ENCODE assay signal across 10 cellular contexts in the genomic region with DNA sequence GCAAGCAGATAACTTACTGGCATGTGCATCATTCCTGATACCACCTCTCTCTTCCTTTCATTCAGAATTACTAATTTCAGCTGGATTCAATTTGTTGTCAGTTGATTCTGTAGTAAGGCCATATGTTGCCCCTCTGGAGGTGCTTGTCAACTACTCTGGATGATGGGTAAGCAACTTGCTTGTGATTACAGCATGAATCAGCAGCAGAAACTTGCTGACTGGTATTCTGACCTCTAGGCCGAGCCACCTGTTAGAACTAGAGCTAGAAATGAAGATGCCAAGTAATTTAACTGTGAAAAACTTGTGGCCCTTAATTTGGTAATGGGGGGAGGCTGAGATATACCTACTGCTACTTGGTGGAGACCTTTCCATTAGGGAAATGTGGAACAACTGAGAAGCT. TPM values are rescaled to one million over a fixed set of nuclear protein-coding genes. Genes with fewer than 3 reads are reported as not detected.
A peak's percentile ranks its signal among the peaks of the same experiment; 100 is the strongest.
DNase-seq lines count a peak whose midpoint lies in the region; ATAC-seq and TF ChIP-seq lines count a peak whose summit lies in the region.
"Had no signal": no experiment of that assay in that cellular context is flagged by ENCODE, and none has a peak within 500 bp of the region (broad histone marks: within the 10 kb centered on the region; RNA-seq: fewer than 3 reads in every experiment).

No MANE protein-coding gene starts in this region.

- peak; percentile 16 for ATAC-seq in foreskin keratinocyte
- no peak for ATAC-seq in stimulated activated memory B cell treated with anti-CD40 and anti-IgM and Interleukin-4, amounts not matched to agents 10 μg/mL and 1 μg/mL and 100 μg/mL, for 72 hours
- ATAC-seq in GM21515 (IDR thresholded peaks at IDR 0.05; ENCODE audit: unreplicated experiment), result no peak

- no peaks in the 10 kb centered on the region for H3K27me3 Mint-ChIP-seq in activated T-helper 2 cell treated with anti-CD3 and anti-CD28 coated beads, Interferon-gamma antibody, Interleukin-2, Interleukin-4, amounts not matched to agents 10 μg/mL and 5 μg/mL and 100 μg/mL, durations not matched to agents 14 hours and 24 hours and 36 hours (ENCODE audit: low read depth)
- H3K27me3 Mint-ChIP-seq in stimulated activated memory B cell treated with anti-CD40 and anti-IgM and Interleukin-4, amounts not matched to agents 10 μg/mL and 1 μg/mL and 100 μg/mL, for 72 hours, result no peaks in the 10 kb centered on the region

- intact Hi-C loops in activated T-helper 2 cell treated with anti-CD3 and anti-CD28 coated beads, Interferon-gamma antibody, Interleukin-2, Interleukin-4, amounts not matched to agents 10 μg/mL and 5 μg/mL and 100 μg/mL, durations not matched to agents 14 hours and 24 hours and 36 hours (cut with micrococcal nuclease), result no loop called here

- no peak overlapping the region for H3K27ac ChIP-seq in foreskin keratinocyte

- H3K9me3 Mint-ChIP-seq in activated T-helper 2 cell treated with anti-CD3 and anti-CD28 coated beads, Interferon-gamma antibody, Interleukin-2, Interleukin-4, amounts not matched to agents 10 μg/mL and 5 μg/mL and 100 μg/mL, durations not matched to agents 14 hours and 24 hours and 36 hours, result no peaks in the 10 kb centered on the region
- H3K9me3 Mint-ChIP-seq in stimulated activated memory B cell treated with anti-CD40 and anti-IgM and Interleukin-4, amounts not matched to agents 10 μg/mL and 1 μg/mL and 100 μg/mL, for 72 hours, result no peaks in the 10 kb centered on the region

- H3K27ac Mint-ChIP-seq in activated T-helper 2 cell treated with anti-CD3 and anti-CD28 coated beads, Interferon-gamma antibody, Interleukin-2, Interleukin-4, amounts not matched to agents 10 μg/mL and 5 μg/mL and 100 μg/mL, durations not matched to agents 14 hours and 24 hours and 36 hours, result peak overlapping the region; percentile 28
- peak overlapping the region; percentile 77 for H3K27ac Mint-ChIP-seq in stimulated activated memory B cell treated with anti-CD40 and anti-IgM and Interleukin-4, amounts not matched to agents 10 μg/mL and 1 μg/mL and 100 μg/mL, for 72 hours

- H3K27me3 ChIP-seq in foreskin keratinocyte, result no peaks in the 10 kb centered on the region

- in situ Hi-C loops in G401 (cut with HindIII; ENCODE audit: low sequenced_read_pairs), result no loop called here

- peaks cover 47% of the 10 kb centered on the region for H3K4me1 Mint-ChIP-seq in activated T-helper 2 cell treated with anti-CD3 and anti-CD28 coated beads, Interferon-gamma antibody, Interleukin-2, Interleukin-4, amounts not matched to agents 10 μg/mL and 5 μg/mL and 100 μg/mL, durations not matched to agents 14 hours and 24 hours and 36 hours (ENCODE audit: low read depth)
- H3K4me1 Mint-ChIP-seq in stimulated activated memory B cell treated with anti-CD40 and anti-IgM and Interleukin-4, amounts not matched to agents 10 μg/mL and 1 μg/mL and 100 μg/mL, for 72 hours, result peaks cover 67% of the 10 kb centered on the region

- DNase-seq in activated CD4-positive, alpha-beta T cell treated with anti-CD3 and anti-CD28 coated beads for 48 hours, result peak; percentile 22
- no peak for DNase-seq in activated CD4-positive, alpha-beta T cell treated with anti-CD3 and anti-CD28 coated beads, Interleukin-2, amount 50 U/mL, for 4 hours
- no peak for DNase-seq in activated T-helper 2 cell treated with anti-CD3 and anti-CD28 coated beads, Interferon-gamma antibody, Interleukin-2, Interleukin-4, amounts not matched to agents 10 μg/mL and 5 μg/mL and 100 μg/mL, durations not matched to agents 14 hours and 24 hours and 36 hours (ENCODE audit: low spot score)
- no peak for DNase-seq in foreskin keratinocyte
- no peak for DNase-seq in G401 (ENCODE audit: low spot score)
- DNase-seq in SIG-M5 (lab: John Stamatoyannopoulos, UW), result no peak
- DNase-seq: activated CD8-positive, alpha-beta memory T cell treated with anti-CD3 and anti-CD28 coated beads for 24 hours; left cardiac atrium had no signal

- no peak for TF ChIP-seq CTCF in foreskin keratinocyte (conservative IDR thresholded peaks at IDR 0.05)

- H3K4me1 ChIP-seq in foreskin keratinocyte, result peaks cover 31% of the 10 kb centered on the region

- peaks cover 69% of the 10 kb centered on the region for H3K36me3 Mint-ChIP-seq in activated T-helper 2 cell treated with anti-CD3 and anti-CD28 coated beads, Interferon-gamma antibody, Interleukin-2, Interleukin-4, amounts not matched to agents 10 μg/mL and 5 μg/mL and 100 μg/mL, durations not matched to agents 14 hours and 24 hours and 36 hours (ENCODE audit: low read depth)
- peaks cover 7% of the 10 kb centered on the region for H3K36me3 Mint-ChIP-seq in stimulated activated memory B cell treated with anti-CD40 and anti-IgM and Interleukin-4, amounts not matched to agents 10 μg/mL and 1 μg/mL and 100 μg/mL, for 72 hours

- no peak overlapping the region for H3K4me3 Mint-ChIP-seq in activated T-helper 2 cell treated with anti-CD3 and anti-CD28 coated beads, Interferon-gamma antibody, Interleukin-2, Interleukin-4, amounts not matched to agents 10 μg/mL and 5 μg/mL and 100 μg/mL, durations not matched to agents 14 hours and 24 hours and 36 hours (ENCODE audit: low read depth)
- H3K4me3 Mint-ChIP-seq in stimulated activated memory B cell treated with anti-CD40 and anti-IgM and Interleukin-4, amounts not matched to agents 10 μg/mL and 1 μg/mL and 100 μg/mL, for 72 hours, result no peak overlapping the region

RNA-seq across cellular contexts. Expression of a gene that starts 5.1 kb away (rescaled TPM):
- 177 and 200 TPM in 2 replicates for total RNA-seq in activated T-helper 2 cell treated with anti-CD3 and anti-CD28 coated beads, Interferon-gamma antibody, Interleukin-2, Interleukin-4, amounts not matched to agents 10 μg/mL and 5 μg/mL and 100 μg/mL, durations not matched to agents 14 hours and 24 hours and 36 hours
- 85.9 and 87.1 TPM in 2 replicates for total RNA-seq in foreskin keratinocyte
- 95.3 and 100.0 TPM in 2 replicates for polyA plus RNA-seq in foreskin keratinocyte
- 83.7 and 115 TPM in 2 replicates for total RNA-seq in G401 (2014; rRNA removed; shearing (Covaris generic))

RNA-seq across cellular contexts. Expression of a gene that starts 10.3 kb away (rescaled TPM):
- total RNA-seq in activated T-helper 2 cell treated with anti-CD3 and anti-CD28 coated beads, Interferon-gamma antibody, Interleukin-2, Interleukin-4, amounts not matched to agents 10 μg/mL and 5 μg/mL and 100 μg/mL, durations not matched to agents 14 hours and 24 hours and 36 hours, result 29.3 and 29.9 TPM in 2 replicates
- 29.2 and 33.0 TPM in 2 replicates for total RNA-seq in foreskin keratinocyte
- 29.1 and 34.7 TPM in 2 replicates for polyA plus RNA-seq in foreskin keratinocyte
- 34.3 and 45.5 TPM in 2 replicates for total RNA-seq in G401 (2014; rRNA removed; shearing (Covaris generic))

RNA-seq across cellular contexts. Expression of a gene that starts 41.9 kb away (rescaled TPM):
- total RNA-seq in activated T-helper 2 cell treated with anti-CD3 and anti-CD28 coated beads, Interferon-gamma antibody, Interleukin-2, Interleukin-4, amounts not matched to agents 10 μg/mL and 5 μg/mL and 100 μg/mL, durations not matched to agents 14 hours and 24 hours and 36 hours, result 64.3 and 65.7 TPM in 2 replicates
- 60.7 and 65.4 TPM in 2 replicates for total RNA-seq in foreskin keratinocyte
- polyA plus RNA-seq in foreskin keratinocyte, result 75.7 and 81.4 TPM in 2 replicates
- 43.9 and 45.9 TPM in 2 replicates for total RNA-seq in G401 (2014; rRNA removed; shearing (Covaris generic))

RNA-seq across cellular contexts. Expression of a gene that starts 43.4 kb away (rescaled TPM):
- total RNA-seq in activated T-helper 2 cell treated with anti-CD3 and anti-CD28 coated beads, Interferon-gamma antibody, Interleukin-2, Interleukin-4, amounts not matched to agents 10 μg/mL and 5 μg/mL and 100 μg/mL, durations not matched to agents 14 hours and 24 hours and 36 hours, result 323 and 329 TPM in 2 replicates
- total RNA-seq in foreskin keratinocyte, result 515 and 550 TPM in 2 replicates
- polyA plus RNA-seq in foreskin keratinocyte, result 854 and 875 TPM in 2 replicates
- total RNA-seq in G401 (2014; rRNA removed; shearing (Covaris generic)), result 541 and 568 TPM in 2 replicates
